ENCODE assay signal across 8 cellular contexts in genomic region chr2:199911877-199912161, GRCh38. TPM values are rescaled to one million over a fixed set of nuclear protein-coding genes. Genes with fewer than 3 reads are reported as not detected.
DNase-seq lines count a peak whose midpoint lies in the region; ATAC-seq, FAIRE-seq and TF ChIP-seq lines count a peak whose summit lies in the region.

No MANE protein-coding gene starts in this region.

- 0% methylated on average over 13 of the region's 13 CpGs for WGBS in prostate gland

- TF ChIP-seq CTCF in DOHH2 (IDR thresholded peaks at IDR 0.05; ENCODE audit: low read depth, low read length, poor library complexity, severe bottlenecking): no peak
- no peak for TF ChIP-seq CTCF in fibroblast of pulmonary artery (IDR thresholded peaks at IDR 0.05; ENCODE audit: low read length, missing control alignments)
- no peak for TF ChIP-seq CTCF in prostate gland (IDR thresholded peaks at IDR 0.05)
- TF ChIP-seq CTCF in D721Med (IDR thresholded peaks at IDR 0.05; ENCODE audit: insufficient read depth, missing control alignments): no peak

- no peak for TF ChIP-seq POLR2A in prostate gland (IDR thresholded peaks at IDR 0.05)

- 0 out of 2 replicates have a peak, but pooled peaks cover 8% of the 10 kb centered on the region for H4K20me1 ChIP-seq in DOHH2 (ENCODE audit: control insufficient read depth, insufficient read depth, low read depth, low read length)

- H3K36me3 ChIP-seq in DOHH2 (ENCODE audit: control insufficient read depth, low read length) (peaks cover 47% of the 10 kb centered on the region), SJCRH30 (peaks cover 17% of the 10 kb centered on the region), prostate gland (no peaks in the 10 kb centered on the region)

- DNase-seq in SJCRH30 (peak in 1 of 2 experiments; percentile 72), fibroblast of pulmonary artery (ENCODE audit: low read depth) (no peak), prostate gland (ENCODE audit: low spot score) (no peak), D721Med (ENCODE audit: insufficient read length, low spot score) (no peak), NCI-H2171 (lab: John Stamatoyannopoulos, UW) (no peak)
- no peak for DNase-seq in stimulated activated CD4-positive, alpha-beta T cell treated with anti-CD3 and anti-CD28 coated beads, Interleukin-2, amount 100 ng/mL, for 48 hours

- intact Hi-C loops in prostate gland (cut with DNase I): no loop called here

- peak overlapping the region; percentile 73 for H3K4me2 ChIP-seq in DOHH2 (ENCODE audit: low read length)

- FAIRE-seq in D721Med (lab: Jason Lieb, UNC): no peak

- peaks cover 13% of the 10 kb centered on the region for H3K9me3 ChIP-seq in DOHH2 (ENCODE audit: control insufficient read depth, insufficient read depth, low read length)
- H3K9me3 ChIP-seq in SJCRH30 (replicated peaks): no peaks in the 10 kb centered on the region; the same call in 1 of the 2 replicates
- H3K9me3 ChIP-seq in prostate gland: no peaks in the 10 kb centered on the region

- no peaks in the 10 kb centered on the region for H3K9me2 ChIP-seq in DOHH2 (replicated peaks; ENCODE audit: control insufficient read depth, low read length)

- H3K27ac ChIP-seq in DOHH2 (ENCODE audit: low read depth, low read length) (peak overlapping the region; percentile 85), SJCRH30 (peak overlapping the region; percentile 80), prostate gland (peak overlapping the region; percentile 95 to 97)

- no peaks in the 10 kb centered on the region for H3K27me3 ChIP-seq in DOHH2 (ENCODE audit: control insufficient read depth, low read length)
- H3K27me3 ChIP-seq in SJCRH30: no peaks in the 10 kb centered on the region
- H3K27me3 ChIP-seq in prostate gland (replicated peaks; ENCODE audit: insufficient read depth): no peaks in the 10 kb centered on the region

- peaks cover 63% of the 10 kb centered on the region for H3K79me2 ChIP-seq in DOHH2 (ENCODE audit: control insufficient read depth, low read length)

- H3F3A ChIP-seq in DOHH2 (ENCODE audit: control insufficient read depth, insufficient read depth): no peaks in the 10 kb centered on the region; the same call in 1 of the 2 replicates

- peaks cover 35% of the 10 kb centered on the region for H3K4me1 ChIP-seq in DOHH2 (ENCODE audit: control insufficient read depth, low read length)
- H3K4me1 ChIP-seq in SJCRH30: no peaks in the 10 kb centered on the region; the same call in 1 of the 2 replicates
- peaks cover 9% of the 10 kb centered on the region for H3K4me1 ChIP-seq in prostate gland (replicated peaks)

- ATAC-seq in HG03354 (IDR thresholded peaks at IDR 0.05; ENCODE audit: poor library complexity, severe bottlenecking, unreplicated experiment): no peak

- H3K4me3 ChIP-seq in DOHH2 (ENCODE audit: low read length) (peak overlapping the region; percentile 100), SJCRH30 (peak overlapping the region; percentile 79), fibroblast of pulmonary artery (replicated peaks; ENCODE audit: low read depth, low read length) (peak overlapping the region; percentile 96), prostate gland (peak overlapping the region; percentile 64 to 69)

RNA-seq across cellular contexts. Expression of gene C2orf69, which starts 0.7 kb away (rescaled TPM):
- 19.4 and 20.7 TPM in 2 replicates for total RNA-seq in SJCRH30 (2014; rRNA removed; shearing (Covaris generic))
- 10 to 100 TPM in 1 of 2 donors, 1 to 10 TPM in 1; 9.5 to 12.8 TPM for total RNA-seq in prostate gland

RNA-seq across cellular contexts. Expression of gene TYW5, which starts 43.5 kb away (rescaled TPM):
- 9.8 and 11.8 TPM in 2 replicates for total RNA-seq in SJCRH30 (2014; rRNA removed; shearing (Covaris generic))
- total RNA-seq in prostate gland: 1 to 10 TPM; 7.3 to 7.5 TPM

RNA-seq across cellular contexts. Expression of gene MAIP1, which starts 43.6 kb away (rescaled TPM):
- 26.9 and 31.1 TPM in 2 replicates for total RNA-seq in SJCRH30 (2014; rRNA removed; shearing (Covaris generic))
- total RNA-seq in prostate gland: 10 to 100 TPM; 13.2 to 20.4 TPM
